18 cellular contexts compared by ENCODE assay signal in the genomic region with DNA sequence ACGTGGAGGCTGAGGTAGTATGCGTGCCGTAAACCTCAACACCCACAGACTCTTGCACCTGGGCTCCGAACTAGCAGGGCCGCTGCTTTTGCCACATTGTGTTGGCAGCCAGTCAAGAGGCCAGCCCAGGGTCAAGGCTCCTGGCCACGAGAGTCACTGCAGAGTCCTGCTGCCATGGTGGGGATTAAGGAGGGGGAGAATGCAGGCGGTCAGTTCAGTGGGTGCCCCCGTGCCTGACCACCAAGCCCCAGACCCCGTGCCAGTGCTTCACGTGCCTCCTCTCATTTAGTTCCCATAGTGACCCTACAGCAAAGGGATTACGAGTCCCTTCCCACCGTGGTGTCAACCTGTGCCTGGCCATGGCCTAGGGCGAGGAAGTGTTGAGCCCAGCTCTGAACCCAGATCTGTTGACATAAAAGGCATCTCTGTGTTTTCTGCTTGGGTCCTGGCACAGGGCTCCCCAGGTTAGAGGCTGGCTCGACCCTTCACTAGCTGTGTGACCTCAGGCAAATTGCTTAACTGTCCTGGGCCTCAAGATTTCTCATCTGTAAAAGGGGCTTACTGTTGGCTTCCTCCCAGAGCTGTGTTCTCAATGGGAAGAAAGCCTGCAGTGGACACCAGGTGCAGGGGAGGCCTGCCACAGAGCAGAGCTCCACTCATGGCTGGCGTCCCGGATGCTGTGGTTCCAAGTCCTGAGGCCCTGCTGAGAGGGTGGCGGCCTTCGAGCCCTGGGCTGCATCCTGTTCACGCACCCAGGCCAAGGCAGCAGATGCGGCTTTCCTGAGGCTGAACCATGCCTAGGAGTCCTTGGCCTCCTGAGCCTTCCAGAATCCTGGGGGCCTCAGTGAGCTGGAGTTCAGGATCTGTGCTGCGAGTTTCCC. TPM values are rescaled to one million over a fixed set of nuclear protein-coding genes. Genes with fewer than 3 reads are reported as not detected.
DNase-seq lines count a peak whose midpoint lies in the region; ATAC-seq and TF ChIP-seq lines count a peak whose summit lies in the region.
"Had no signal": no experiment of that assay in that cellular context is flagged by ENCODE, and none has a peak within 500 bp of the region (broad histone marks: within the 10 kb centered on the region; RNA-seq: fewer than 3 reads in every experiment).

No MANE protein-coding gene starts in this region.

- no peaks in the 10 kb centered on the region for H3K27me3 ChIP-seq in adipocyte (replicated peaks; ENCODE audit: control insufficient read depth, insufficient read depth, low read length)
- no peaks in the 10 kb centered on the region for H3K27me3 ChIP-seq in suprapubic skin
- H3K27me3 ChIP-seq: breast epithelium had no signal

- no peak for TF ChIP-seq POLR2A in suprapubic skin (IDR thresholded peaks at IDR 0.05)

- 68% methylated on average over 11 of the region's 21 CpGs for WGBS in suprapubic skin

- no peaks in the 10 kb centered on the region for H3K9me3 Mint-ChIP-seq in activated CD8-positive, alpha-beta memory T cell treated with anti-CD3 and anti-CD28 coated beads, Interleukin-2, amount 10 ng/mL, durations not matched to agents 7 days and 5 days (ENCODE audit: low read depth)
- H3K9me3 Mint-ChIP-seq: activated CD4-positive, alpha-beta T cell treated with anti-CD3 and anti-CD28 coated beads, Interleukin-2, amount 10 ng/mL, durations not matched to agents 24 days and 14 days; activated T-helper 2 cell treated with anti-CD3 and anti-CD28 coated beads, Interferon-gamma antibody, Interleukin-2, Interleukin-4, amounts not matched to agents 10 μg/mL and 5 μg/mL and 100 μg/mL, durations not matched to agents 14 hours and 24 hours and 36 hours; nephron progenitor cell; T-cell had no signal

- CTCF ChIA-PET in activated CD8-positive, alpha-beta memory T cell treated with anti-CD3 and anti-CD28 coated beads, Interleukin-2, amount 10 ng/mL, durations not matched to agents 7 days and 5 days (lab: Charles Lee), result no interaction called here

- ATAC-seq in activated CD8-positive, alpha-beta memory T cell treated with anti-CD3 and anti-CD28 coated beads, Interleukin-2, amount 10 ng/mL, durations not matched to agents 7 days and 5 days, result peak; percentile 62
- peak; percentile 12 to 46 for ATAC-seq in left cardiac atrium
- ATAC-seq: A549 had no signal

- peak; percentile 52 for DNase-seq in activated CD8-positive, alpha-beta memory T cell treated with anti-CD3 and anti-CD28 coated beads, Interleukin-2, amount 10 ng/mL, durations not matched to agents 7 days and 5 days
- DNase-seq in activated CD8-positive, alpha-beta memory T cell treated with anti-CD3 and anti-CD28 coated beads, Interleukin-2, amount 50 U/mL, for 48 hours, result no peak
- no peak for DNase-seq in adipocyte (ENCODE audit: low read depth)
- no peak for DNase-seq in left cardiac atrium
- peak in 1 of 2 donors; percentile 64 for DNase-seq in suprapubic skin (ENCODE audit: low spot score in 2 of 2)
- DNase-seq in RKO (ENCODE audit: low spot score), result no peak
- no peak for DNase-seq in kidney glomerular epithelial cell (lab: John Stamatoyannopoulos, UW)
- DNase-seq in activated CD4-positive, CD25-positive, alpha-beta regulatory T cell (lab: John Stamatoyannopoulos, UW), result no peak
- DNase-seq: activated CD4-positive, alpha-beta T cell treated with anti-CD3 and anti-CD28 coated beads, Interleukin-2, amount 10 ng/mL, durations not matched to agents 24 days and 14 days; Caco-2; NCI-H1048; nephron progenitor cell; T-cell had no signal

- H3K27ac Mint-ChIP-seq in activated CD8-positive, alpha-beta memory T cell treated with anti-CD3 and anti-CD28 coated beads, Interleukin-2, amount 10 ng/mL, durations not matched to agents 7 days and 5 days, result no peak overlapping the region
- H3K27ac Mint-ChIP-seq: activated CD4-positive, alpha-beta T cell treated with anti-CD3 and anti-CD28 coated beads, Interleukin-2, amount 10 ng/mL, durations not matched to agents 24 days and 14 days; activated T-helper 2 cell treated with anti-CD3 and anti-CD28 coated beads, Interferon-gamma antibody, Interleukin-2, Interleukin-4, amounts not matched to agents 10 μg/mL and 5 μg/mL and 100 μg/mL, durations not matched to agents 14 hours and 24 hours and 36 hours; nephron progenitor cell; T-cell had no signal

- H3K9me3 ChIP-seq in adipocyte (ENCODE audit: control insufficient read depth, low read length), result no peaks in the 10 kb centered on the region
- H3K9me3 ChIP-seq in suprapubic skin, result no peaks in the 10 kb centered on the region
- H3K9me3 ChIP-seq: A549, breast epithelium, Caco-2, thoracic aorta had no signal

- intact Hi-C loops in left cardiac atrium (cut with DNase I), result no loop called here

- H3K4me3 ChIP-seq in adipocyte (ENCODE audit: low read length) (no peak overlapping the region), suprapubic skin (no peak overlapping the region)
- H3K4me3 ChIP-seq: A549, breast epithelium, lung, thoracic aorta had no signal

- peak overlapping the region; percentile 39 for H3K27ac ChIP-seq in suprapubic skin
- H3K27ac ChIP-seq: A549, breast epithelium, thoracic aorta had no signal

- H3K27me3 Mint-ChIP-seq in activated CD8-positive, alpha-beta memory T cell treated with anti-CD3 and anti-CD28 coated beads, Interleukin-2, amount 10 ng/mL, durations not matched to agents 7 days and 5 days, result no peaks in the 10 kb centered on the region
- H3K27me3 Mint-ChIP-seq: activated CD4-positive, alpha-beta T cell treated with anti-CD3 and anti-CD28 coated beads, Interleukin-2, amount 10 ng/mL, durations not matched to agents 24 days and 14 days; T-cell had no signal

- peaks cover 3% of the 10 kb centered on the region for H3K4me1 Mint-ChIP-seq in activated CD8-positive, alpha-beta memory T cell treated with anti-CD3 and anti-CD28 coated beads, Interleukin-2, amount 10 ng/mL, durations not matched to agents 7 days and 5 days
- H3K4me1 Mint-ChIP-seq: activated CD4-positive, alpha-beta T cell treated with anti-CD3 and anti-CD28 coated beads, Interleukin-2, amount 10 ng/mL, durations not matched to agents 24 days and 14 days had no signal

- TF ChIP-seq EP300 in suprapubic skin (IDR thresholded peaks at IDR 0.05), result no peak

- H3K36me3 ChIP-seq in adipocyte (ENCODE audit: control insufficient read depth, insufficient read depth, low read length, severe bottlenecking) (peaks cover 32% of the 10 kb centered on the region), suprapubic skin (no peaks in the 10 kb centered on the region)
- H3K36me3 ChIP-seq: breast epithelium, thoracic aorta had no signal

- peaks cover 9% of the 10 kb centered on the region for H3K4me1 ChIP-seq in adipocyte (ENCODE audit: control insufficient read depth, insufficient read depth, low read length)
- H3K4me1 ChIP-seq in suprapubic skin, result peaks cover 32% of the 10 kb centered on the region
- H3K4me1 ChIP-seq: A549, breast epithelium had no signal

- H3K9ac ChIP-seq in adipocyte (ENCODE audit: low read length), result peak overlapping the region; percentile 22

- no peaks in the 10 kb centered on the region for H3K36me3 Mint-ChIP-seq in activated CD8-positive, alpha-beta memory T cell treated with anti-CD3 and anti-CD28 coated beads, Interleukin-2, amount 10 ng/mL, durations not matched to agents 7 days and 5 days
- H3K36me3 Mint-ChIP-seq: T-cell had no signal

- no peak overlapping the region for H3K4me3 Mint-ChIP-seq in activated CD8-positive, alpha-beta memory T cell treated with anti-CD3 and anti-CD28 coated beads, Interleukin-2, amount 10 ng/mL, durations not matched to agents 7 days and 5 days
- H3K4me3 Mint-ChIP-seq: activated CD4-positive, alpha-beta T cell treated with anti-CD3 and anti-CD28 coated beads, Interleukin-2, amount 10 ng/mL, durations not matched to agents 24 days and 14 days; nephron progenitor cell; T-cell had no signal

- no peak for TF ChIP-seq CTCF in suprapubic skin (IDR thresholded peaks at IDR 0.05)

RNA-seq across cellular contexts. Expression of a gene that starts 32.8 kb away (rescaled TPM):
- under 1 TPM in 1 of 2 experiments, not detected in 1; 0.35 TPM for total RNA-seq in activated CD8-positive, alpha-beta memory T cell treated with anti-CD3 and anti-CD28 coated beads, Interleukin-2, amount 10 ng/mL, durations not matched to agents 7 days and 5 days
- 100 to 1,000 TPM; 178 to 256 TPM for total RNA-seq in left cardiac atrium
- 10 to 100 TPM; 25.3 to 93.8 (median 47.6) TPM for total RNA-seq in suprapubic skin
- total RNA-seq: activated CD4-positive, alpha-beta T cell treated with anti-CD3 and anti-CD28 coated beads, Interleukin-2, amount 10 ng/mL, durations not matched to agents 24 days and 14 days; activated T-helper 2 cell treated with anti-CD3 and anti-CD28 coated beads, Interferon-gamma antibody, Interleukin-2, Interleukin-4, amounts not matched to agents 10 μg/mL and 5 μg/mL and 100 μg/mL, durations not matched to agents 14 hours and 24 hours and 36 hours had no signal

Comparison
In these comparisons a context has a peak if more than half of its experiments do, and no peak if none do; other contexts are left out.
1. RNA of a gene that starts 32.8 kb away (total RNA-seq): 178 to 256 TPM in left cardiac atrium and 25.3 to 93.8 TPM in suprapubic skin; 0.35 TPM in activated CD8-positive, alpha-beta memory T cell treated with anti-CD3 and anti-CD28 coated beads, Interleukin-2, amount 10 ng/mL, durations not matched to agents 7 days and 5 days; every median in the first group is over 10 times any median in the second.